1 cellular context compared by ENCODE assay signal in the genomic region with DNA sequence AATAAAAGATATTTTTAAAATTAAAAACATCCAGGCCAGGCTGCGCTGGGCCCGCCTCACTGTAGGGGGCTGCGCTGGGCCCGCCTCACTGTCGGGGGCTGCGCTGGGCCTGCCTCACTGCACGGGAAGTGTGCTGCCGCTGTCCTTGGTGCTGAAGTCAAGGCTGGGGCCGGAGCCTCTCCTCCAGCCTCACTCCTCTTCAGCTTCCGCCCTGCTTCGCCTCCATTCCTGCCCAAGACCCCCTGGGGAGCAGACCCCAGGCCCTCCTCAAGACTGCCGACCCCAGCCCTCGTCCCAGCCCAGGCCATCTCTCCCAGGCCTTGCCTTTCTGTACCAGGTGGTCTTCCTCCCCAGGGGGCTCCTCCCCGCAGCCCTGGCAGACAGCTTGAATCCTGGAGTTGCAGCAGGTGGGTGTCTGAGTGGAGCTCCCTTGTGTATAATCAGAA.
A peak's percentile ranks its signal among the peaks of the same experiment; 100 is the strongest.
TF ChIP-seq lines count a peak whose summit lies in the region.

No MANE protein-coding gene starts in this region.

TF ChIP-seq in HepG2, 621 proteins besides CTCF, POLR2A, EP300 and RAD21 (continued from another document and continues in another):
- TF ChIP-seq POLR2AphosphoS2 (IDR thresholded peaks at IDR 0.05; ENCODE audit: low read depth, low read length): no peak
- TF ChIP-seq KDM5A (IDR thresholded peaks at IDR 0.05; ENCODE audit: borderline replicate concordance, low read length): no peak
- peak; percentile 88; the same call in 1 of the 2 replicates for TF ChIP-seq ZNF816 (CRISPR knock-in tag; IDR thresholded peaks at IDR 0.05; ENCODE audit: borderline replicate concordance)
- TF ChIP-seq ZFP82 (CRISPR knock-in tag; IDR thresholded peaks at IDR 0.05; ENCODE audit: borderline replicate concordance): 0 out of 2 replicates have a peak, but pooled peaks have one; percentile 61
- TF ChIP-seq, protein P1, sequence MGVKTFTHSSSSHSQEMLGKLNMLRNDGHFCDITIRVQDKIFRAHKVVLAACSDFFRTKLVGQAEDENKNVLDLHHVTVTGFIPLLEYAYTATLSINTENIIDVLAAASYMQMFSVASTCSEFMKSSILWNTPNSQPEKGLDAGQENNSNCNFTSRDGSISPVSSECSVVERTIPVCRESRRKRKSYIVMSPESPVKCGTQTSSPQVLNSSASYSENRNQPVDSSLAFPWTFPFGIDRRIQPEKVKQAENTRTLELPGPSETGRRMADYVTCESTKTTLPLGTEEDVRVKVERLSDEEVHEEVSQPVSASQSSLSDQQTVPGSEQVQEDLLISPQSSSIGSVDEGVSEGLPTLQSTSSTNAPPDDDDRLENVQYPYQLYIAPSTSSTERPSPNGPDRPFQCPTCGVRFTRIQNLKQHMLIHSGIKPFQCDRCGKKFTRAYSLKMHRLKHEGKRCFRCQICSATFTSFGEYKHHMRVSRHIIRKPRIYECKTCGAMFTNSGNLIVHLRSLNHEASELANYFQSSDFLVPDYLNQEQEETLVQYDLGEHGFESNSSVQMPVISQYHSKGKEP (CRISPR knock-in tag; IDR thresholded peaks at IDR 0.05): peak; percentile 97; the same call in 1 of the 2 replicates
- TF ChIP-seq ZNF570 (CRISPR knock-in tag; IDR thresholded peaks at IDR 0.05; ENCODE audit: borderline replicate concordance): no peak
- TF ChIP-seq, protein P2, sequence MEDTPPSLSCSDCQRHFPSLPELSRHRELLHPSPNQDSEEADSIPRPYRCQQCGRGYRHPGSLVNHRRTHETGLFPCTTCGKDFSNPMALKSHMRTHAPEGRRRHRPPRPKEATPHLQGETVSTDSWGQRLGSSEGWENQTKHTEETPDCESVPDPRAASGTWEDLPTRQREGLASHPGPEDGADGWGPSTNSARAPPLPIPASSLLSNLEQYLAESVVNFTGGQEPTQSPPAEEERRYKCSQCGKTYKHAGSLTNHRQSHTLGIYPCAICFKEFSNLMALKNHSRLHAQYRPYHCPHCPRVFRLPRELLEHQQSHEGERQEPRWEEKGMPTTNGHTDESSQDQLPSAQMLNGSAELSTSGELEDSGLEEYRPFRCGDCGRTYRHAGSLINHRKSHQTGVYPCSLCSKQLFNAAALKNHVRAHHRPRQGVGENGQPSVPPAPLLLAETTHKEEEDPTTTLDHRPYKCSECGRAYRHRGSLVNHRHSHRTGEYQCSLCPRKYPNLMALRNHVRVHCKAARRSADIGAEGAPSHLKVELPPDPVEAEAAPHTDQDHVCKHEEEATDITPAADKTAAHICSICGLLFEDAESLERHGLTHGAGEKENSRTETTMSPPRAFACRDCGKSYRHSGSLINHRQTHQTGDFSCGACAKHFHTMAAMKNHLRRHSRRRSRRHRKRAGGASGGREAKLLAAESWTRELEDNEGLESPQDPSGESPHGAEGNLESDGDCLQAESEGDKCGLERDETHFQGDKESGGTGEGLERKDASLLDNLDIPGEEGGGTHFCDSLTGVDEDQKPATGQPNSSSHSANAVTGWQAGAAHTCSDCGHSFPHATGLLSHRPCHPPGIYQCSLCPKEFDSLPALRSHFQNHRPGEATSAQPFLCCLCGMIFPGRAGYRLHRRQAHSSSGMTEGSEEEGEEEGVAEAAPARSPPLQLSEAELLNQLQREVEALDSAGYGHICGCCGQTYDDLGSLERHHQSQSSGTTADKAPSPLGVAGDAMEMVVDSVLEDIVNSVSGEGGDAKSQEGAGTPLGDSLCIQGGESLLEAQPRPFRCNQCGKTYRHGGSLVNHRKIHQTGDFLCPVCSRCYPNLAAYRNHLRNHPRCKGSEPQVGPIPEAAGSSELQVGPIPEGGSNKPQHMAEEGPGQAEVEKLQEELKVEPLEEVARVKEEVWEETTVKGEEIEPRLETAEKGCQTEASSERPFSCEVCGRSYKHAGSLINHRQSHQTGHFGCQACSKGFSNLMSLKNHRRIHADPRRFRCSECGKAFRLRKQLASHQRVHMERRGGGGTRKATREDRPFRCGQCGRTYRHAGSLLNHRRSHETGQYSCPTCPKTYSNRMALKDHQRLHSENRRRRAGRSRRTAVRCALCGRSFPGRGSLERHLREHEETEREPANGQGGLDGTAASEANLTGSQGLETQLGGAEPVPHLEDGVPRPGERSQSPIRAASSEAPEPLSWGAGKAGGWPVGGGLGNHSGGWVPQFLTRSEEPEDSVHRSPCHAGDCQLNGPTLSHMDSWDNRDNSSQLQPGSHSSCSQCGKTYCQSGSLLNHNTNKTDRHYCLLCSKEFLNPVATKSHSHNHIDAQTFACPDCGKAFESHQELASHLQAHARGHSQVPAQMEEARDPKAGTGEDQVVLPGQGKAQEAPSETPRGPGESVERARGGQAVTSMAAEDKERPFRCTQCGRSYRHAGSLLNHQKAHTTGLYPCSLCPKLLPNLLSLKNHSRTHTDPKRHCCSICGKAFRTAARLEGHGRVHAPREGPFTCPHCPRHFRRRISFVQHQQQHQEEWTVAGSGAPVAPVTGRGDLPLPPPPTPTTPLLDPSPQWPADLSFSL (CRISPR knock-in tag; IDR thresholded peaks at IDR 0.05): no peak
- TF ChIP-seq FOXK1 (CRISPR knock-in tag; IDR thresholded peaks at IDR 0.05; ENCODE audit: borderline replicate concordance, low read depth): peak; percentile 85; the same call in 1 of the 2 replicates
- peak; percentile 90 for TF ChIP-seq ZNF225 (CRISPR knock-in tag; IDR thresholded peaks at IDR 0.05)
- peak; percentile 91 for TF ChIP-seq XBP1 (CRISPR knock-in tag; IDR thresholded peaks at IDR 0.05)
- peak; percentile 38; the same call in 1 of the 2 replicates for TF ChIP-seq NFYC (CRISPR knock-in tag; IDR thresholded peaks at IDR 0.05)
- TF ChIP-seq ZFP36L1 (CRISPR knock-in tag; IDR thresholded peaks at IDR 0.05): peak; percentile 81; the same call in 1 of the 2 replicates
- TF ChIP-seq SUZ12 (IDR thresholded peaks at IDR 0.05; ENCODE audit: low read depth, low read length): no peak
- TF ChIP-seq, protein P3, sequence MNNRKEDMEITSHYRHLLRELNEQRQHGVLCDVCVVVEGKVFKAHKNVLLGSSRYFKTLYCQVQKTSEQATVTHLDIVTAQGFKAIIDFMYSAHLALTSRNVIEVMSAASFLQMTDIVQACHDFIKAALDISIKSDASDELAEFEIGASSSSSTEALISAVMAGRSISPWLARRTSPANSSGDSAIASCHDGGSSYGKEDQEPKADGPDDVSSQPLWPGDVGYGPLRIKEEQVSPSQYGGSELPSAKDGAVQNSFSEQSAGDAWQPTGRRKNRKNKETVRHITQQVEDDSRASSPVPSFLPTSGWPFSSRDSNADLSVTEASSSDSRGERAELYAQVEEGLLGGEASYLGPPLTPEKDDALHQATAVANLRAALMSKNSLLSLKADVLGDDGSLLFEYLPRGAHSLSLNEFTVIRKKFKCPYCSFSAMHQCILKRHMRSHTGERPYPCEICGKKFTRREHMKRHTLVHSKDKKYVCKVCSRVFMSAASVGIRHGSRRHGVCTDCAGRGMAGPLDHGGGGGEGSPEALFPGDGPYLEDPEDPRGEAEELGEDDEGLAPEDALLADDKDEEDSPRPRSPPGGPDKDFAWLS (CRISPR knock-in tag; IDR thresholded peaks at IDR 0.05; ENCODE audit: borderline replicate concordance): no peak
- peak; percentile 62; the same call in 1 of the 2 replicates for TF ChIP-seq CENPT (CRISPR knock-in tag; IDR thresholded peaks at IDR 0.05; ENCODE audit: low read depth)
- TF ChIP-seq, protein P4, sequence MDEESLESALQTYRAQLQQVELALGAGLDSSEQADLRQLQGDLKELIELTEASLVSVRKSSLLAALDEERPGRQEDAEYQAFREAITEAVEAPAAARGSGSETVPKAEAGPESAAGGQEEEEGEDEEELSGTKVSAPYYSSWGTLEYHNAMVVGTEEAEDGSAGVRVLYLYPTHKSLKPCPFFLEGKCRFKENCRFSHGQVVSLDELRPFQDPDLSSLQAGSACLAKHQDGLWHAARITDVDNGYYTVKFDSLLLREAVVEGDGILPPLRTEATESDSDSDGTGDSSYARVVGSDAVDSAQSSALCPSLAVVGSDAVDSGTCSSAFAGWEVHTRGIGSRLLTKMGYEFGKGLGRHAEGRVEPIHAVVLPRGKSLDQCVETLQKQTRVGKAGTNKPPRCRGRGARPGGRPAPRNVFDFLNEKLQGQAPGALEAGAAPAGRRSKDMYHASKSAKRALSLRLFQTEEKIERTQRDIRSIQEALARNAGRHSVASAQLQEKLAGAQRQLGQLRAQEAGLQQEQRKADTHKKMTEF (CRISPR knock-in tag; IDR thresholded peaks at IDR 0.05): peak; percentile 74; the same call in 1 of the 2 replicates
- no peak for TF ChIP-seq SKI (IDR thresholded peaks at IDR 0.05; ENCODE audit: partially characterized antibody)
- TF ChIP-seq, protein P5, sequence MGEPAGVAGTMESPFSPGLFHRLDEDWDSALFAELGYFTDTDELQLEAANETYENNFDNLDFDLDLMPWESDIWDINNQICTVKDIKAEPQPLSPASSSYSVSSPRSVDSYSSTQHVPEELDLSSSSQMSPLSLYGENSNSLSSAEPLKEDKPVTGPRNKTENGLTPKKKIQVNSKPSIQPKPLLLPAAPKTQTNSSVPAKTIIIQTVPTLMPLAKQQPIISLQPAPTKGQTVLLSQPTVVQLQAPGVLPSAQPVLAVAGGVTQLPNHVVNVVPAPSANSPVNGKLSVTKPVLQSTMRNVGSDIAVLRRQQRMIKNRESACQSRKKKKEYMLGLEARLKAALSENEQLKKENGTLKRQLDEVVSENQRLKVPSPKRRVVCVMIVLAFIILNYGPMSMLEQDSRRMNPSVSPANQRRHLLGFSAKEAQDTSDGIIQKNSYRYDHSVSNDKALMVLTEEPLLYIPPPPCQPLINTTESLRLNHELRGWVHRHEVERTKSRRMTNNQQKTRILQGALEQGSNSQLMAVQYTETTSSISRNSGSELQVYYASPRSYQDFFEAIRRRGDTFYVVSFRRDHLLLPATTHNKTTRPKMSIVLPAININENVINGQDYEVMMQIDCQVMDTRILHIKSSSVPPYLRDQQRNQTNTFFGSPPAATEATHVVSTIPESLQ (CRISPR knock-in tag; conservative IDR thresholded peaks at IDR 0.05): peak; percentile 97; the same call in 1 of the 2 replicates
- TF ChIP-seq CBFB (CRISPR knock-in tag; IDR thresholded peaks at IDR 0.05): peak; percentile 62
- TF ChIP-seq KLF6 (CRISPR knock-in tag; IDR thresholded peaks at IDR 0.05): peak; percentile 97
- TF ChIP-seq, protein P6, sequence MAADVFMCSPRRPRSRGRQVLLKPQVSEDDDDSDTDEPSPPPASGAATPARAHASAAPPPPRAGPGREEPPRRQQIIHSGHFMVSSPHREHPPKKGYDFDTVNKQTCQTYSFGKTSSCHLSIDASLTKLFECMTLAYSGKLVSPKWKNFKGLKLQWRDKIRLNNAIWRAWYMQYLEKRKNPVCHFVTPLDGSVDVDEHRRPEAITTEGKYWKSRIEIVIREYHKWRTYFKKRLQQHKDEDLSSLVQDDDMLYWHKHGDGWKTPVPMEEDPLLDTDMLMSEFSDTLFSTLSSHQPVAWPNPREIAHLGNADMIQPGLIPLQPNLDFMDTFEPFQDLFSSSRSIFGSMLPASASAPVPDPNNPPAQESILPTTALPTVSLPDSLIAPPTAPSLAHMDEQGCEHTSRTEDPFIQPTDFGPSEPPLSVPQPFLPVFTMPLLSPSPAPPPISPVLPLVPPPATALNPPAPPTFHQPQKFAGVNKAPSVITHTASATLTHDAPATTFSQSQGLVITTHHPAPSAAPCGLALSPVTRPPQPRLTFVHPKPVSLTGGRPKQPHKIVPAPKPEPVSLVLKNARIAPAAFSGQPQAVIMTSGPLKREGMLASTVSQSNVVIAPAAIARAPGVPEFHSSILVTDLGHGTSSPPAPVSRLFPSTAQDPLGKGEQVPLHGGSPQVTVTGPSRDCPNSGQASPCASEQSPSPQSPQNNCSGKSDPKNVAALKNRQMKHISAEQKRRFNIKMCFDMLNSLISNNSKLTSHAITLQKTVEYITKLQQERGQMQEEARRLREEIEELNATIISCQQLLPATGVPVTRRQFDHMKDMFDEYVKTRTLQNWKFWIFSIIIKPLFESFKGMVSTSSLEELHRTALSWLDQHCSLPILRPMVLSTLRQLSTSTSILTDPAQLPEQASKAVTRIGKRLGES (CRISPR knock-in tag; IDR thresholded peaks at IDR 0.05; ENCODE audit: borderline replicate concordance): peak; percentile 93
- TF ChIP-seq MTF2 (CRISPR knock-in tag; IDR thresholded peaks at IDR 0.05; ENCODE audit: borderline replicate concordance): no peak
- TF ChIP-seq STAT5B (CRISPR knock-in tag; IDR thresholded peaks at IDR 0.05): peak; percentile 96; the same call in 1 of the 2 replicates
- no peak for TF ChIP-seq NONO (IDR thresholded peaks at IDR 0.05)
- no peak for TF ChIP-seq NONO (CRISPR knock-in tag; conservative IDR thresholded peaks at IDR 0.05)
- 0 out of 2 replicates have a peak, but pooled peaks have one; percentile 44 for TF ChIP-seq ZNF3 (CRISPR knock-in tag; IDR thresholded peaks at IDR 0.05)
- TF ChIP-seq ZFX (CRISPR knock-in tag; IDR thresholded peaks at IDR 0.05; ENCODE audit: low read depth): peak; percentile 46
